Comparison of ENCODE assay signal across 25 cellular contexts in the genomic region with DNA sequence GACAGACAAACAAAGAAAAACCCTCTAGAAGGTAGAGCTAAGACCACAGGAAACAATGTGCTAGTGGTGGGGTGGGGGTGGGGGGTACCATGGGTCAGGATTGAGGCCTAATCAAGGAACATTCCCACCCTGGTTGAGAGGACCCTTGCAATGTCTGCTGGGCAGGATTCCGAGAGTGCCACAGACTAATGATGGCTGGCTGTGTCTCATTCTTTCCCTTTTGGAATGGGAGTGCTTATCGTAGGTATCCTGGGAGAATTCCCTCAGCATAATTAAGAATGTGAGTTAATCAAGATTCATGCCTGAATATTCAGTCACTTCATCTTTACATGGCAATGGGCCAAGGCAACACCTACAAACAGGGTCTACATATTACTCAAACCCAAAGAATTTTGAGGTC.
"Had no signal": no experiment of that assay in that cellular context is flagged by ENCODE, and none has a peak within 500 bp of the region (broad histone marks: within the 10 kb centered on the region; RNA-seq: fewer than 3 reads in every experiment).

No MANE protein-coding gene starts in this region.

- H3K9me3 ChIP-seq: left lung, lower lobe of right lung, mucosa of descending colon, ovary, sigmoid colon, suprapubic skin, thoracic aorta, tibial artery, uterus had no signal

- H3K4me1 ChIP-seq: left lung, lower lobe of right lung, sigmoid colon, suprapubic skin, tibial artery, uterus had no signal

- DNase-seq: hippocampal formation; left colon; left lung; lower lobe of right lung; mesendoderm; midbrain; mucosa of descending colon; naive thymus-derived CD4-positive, alpha-beta T cell; ovary; retina; right cardiac atrium; sigmoid colon; stimulated activated CD4-positive, alpha-beta T cell treated with anti-CD3 and anti-CD28 coated beads, Interleukin-1b, Interleukin-23, amount 100 ng/mL, for 48 hours; stimulated activated CD4-positive, alpha-beta T cell treated with anti-CD3 and anti-CD28 coated beads, Interleukin-2, amount 100 ng/mL, for 48 hours; stimulated activated CD4-positive, alpha-beta T cell treated with anti-CD3 and anti-CD28 coated beads, Interleukin-4, amount 100 ng/mL, for 4 hours; stimulated activated naive CD4-positive, alpha-beta T cell; tibial artery; uterus had no signal

- H3K27ac Mint-ChIP-seq: progenitor cell of endocrine pancreas; stimulated activated naive CD8-positive, alpha-beta T cell treated with anti-CD3 and anti-CD28 coated beads, Interleukin-15, Interleukin-2, amounts not matched to agents 100 ng/mL and 50 ng/mL, for 24 hours had no signal

- H3K36me3 Mint-ChIP-seq: natural killer cell treated with Interleukin-12 subunit alpha and Interleukin-12 subunit beta and Interleukin-15 and Interleukin-18, amount 100 ng/mL, for 72 hours; type B pancreatic cell had no signal

- H3K27me3 ChIP-seq: left lung, ovary, sigmoid colon, suprapubic skin, tibial artery, uterus had no signal

- H3K36me3 ChIP-seq: left lung, lower lobe of right lung, ovary, sigmoid colon, suprapubic skin, thoracic aorta, tibial artery, uterus had no signal

- ATAC-seq: left colon; left lung; lower lobe of right lung; mucosa of descending colon; naive thymus-derived CD4-positive, alpha-beta T cell; natural killer cell treated with Interleukin-12 subunit alpha and Interleukin-12 subunit beta and Interleukin-15 and Interleukin-18, amount 100 ng/mL, for 72 hours; right cardiac atrium had no signal

- H3K9me3 Mint-ChIP-seq: natural killer cell treated with Interleukin-12 subunit alpha and Interleukin-12 subunit beta and Interleukin-15 and Interleukin-18, amount 100 ng/mL, for 72 hours; stimulated activated naive CD8-positive, alpha-beta T cell treated with anti-CD3 and anti-CD28 coated beads, Interleukin-15, Interleukin-2, amounts not matched to agents 100 ng/mL and 50 ng/mL, for 24 hours; type B pancreatic cell had no signal

- H3K4me3 Mint-ChIP-seq: natural killer cell treated with Interleukin-12 subunit alpha and Interleukin-12 subunit beta and Interleukin-15 and Interleukin-18, amount 100 ng/mL, for 72 hours; stimulated activated naive CD8-positive, alpha-beta T cell treated with anti-CD3 and anti-CD28 coated beads, Interleukin-15, Interleukin-2, amounts not matched to agents 100 ng/mL and 50 ng/mL, for 24 hours; type B pancreatic cell had no signal

- H3K4me3 ChIP-seq: left lung, lower lobe of right lung, mucosa of descending colon, ovary, sigmoid colon, smooth muscle cell, suprapubic skin, thoracic aorta, tibial artery, uterus had no signal

- H3K4me2 ChIP-seq: smooth muscle cell had no signal

- H3K27ac ChIP-seq: left lung, lower lobe of right lung, ovary, sigmoid colon, suprapubic skin, thoracic aorta, tibial artery, uterus had no signal

- H3K27me3 Mint-ChIP-seq: natural killer cell treated with Interleukin-12 subunit alpha and Interleukin-12 subunit beta and Interleukin-15 and Interleukin-18, amount 100 ng/mL, for 72 hours; progenitor cell of endocrine pancreas; stimulated activated naive CD8-positive, alpha-beta T cell treated with anti-CD3 and anti-CD28 coated beads, Interleukin-15, Interleukin-2, amounts not matched to agents 100 ng/mL and 50 ng/mL, for 24 hours; type B pancreatic cell had no signal
